In the genomic region with DNA sequence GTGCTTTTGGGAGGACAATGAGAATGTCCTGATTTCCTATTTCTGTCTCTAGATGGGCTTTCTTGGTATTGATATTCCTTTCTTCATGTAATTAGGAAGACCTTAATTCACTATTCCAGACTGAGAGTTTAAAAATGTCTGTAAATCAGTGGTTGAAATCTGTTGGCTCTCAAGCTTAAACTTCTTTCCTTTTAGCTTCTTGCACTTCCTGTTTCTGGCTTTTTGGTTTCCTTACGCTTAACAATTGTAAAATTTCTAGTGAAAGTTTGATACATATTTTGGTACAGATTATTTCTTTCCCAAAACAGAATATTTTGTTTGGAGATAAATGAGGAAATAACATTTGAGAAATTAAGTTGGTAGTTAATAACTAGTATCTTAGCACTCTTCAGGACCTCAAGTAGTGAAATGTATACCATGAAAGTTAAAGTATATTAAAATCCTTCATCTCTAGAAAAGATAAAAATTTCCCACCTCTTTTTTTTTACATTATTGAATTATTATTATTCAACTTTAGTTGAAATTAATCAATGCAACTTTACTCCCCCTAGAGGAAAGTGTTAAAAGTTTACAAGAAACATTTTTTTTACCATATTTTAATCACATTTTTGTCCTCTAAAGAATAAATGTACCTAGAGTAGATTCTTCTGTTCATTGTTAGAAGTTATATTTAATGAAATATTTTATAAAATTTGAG, we compare ENCODE assay signal across 11 cellular contexts.
A peak's percentile ranks its signal among the peaks of the same experiment; 100 is the strongest.
DNase-seq lines count a peak whose midpoint lies in the region; ATAC-seq, FAIRE-seq and TF ChIP-seq lines count a peak whose summit lies in the region.
"Had no signal": no experiment of that assay in that cellular context is flagged by ENCODE, and none has a peak within 500 bp of the region (broad histone marks: within the 10 kb centered on the region; RNA-seq: fewer than 3 reads in every experiment).

No MANE protein-coding gene starts in this region.

- H3K9me2 ChIP-seq in SU-DHL-6 (replicated peaks; ENCODE audit: insufficient read depth, low read length): no peaks in the 10 kb centered on the region

- H3K36me3 ChIP-seq in SU-DHL-6 (ENCODE audit: low read length) (peaks cover 24% of the 10 kb centered on the region), kidney (ENCODE audit: control insufficient read depth in 1 of 2, insufficient read depth in 2 of 2, low read length in 2 of 2) (no peaks in the 10 kb centered on the region)

- 0 out of 2 replicates have a peak, but pooled peaks cover 7% of the 10 kb centered on the region for H3K79me2 ChIP-seq in SU-DHL-6 (ENCODE audit: insufficient read depth, low read length)

- no peaks in the 10 kb centered on the region for H3K9me3 ChIP-seq in SU-DHL-6 (ENCODE audit: insufficient read depth, low read length)
- H3K9me3 ChIP-seq in kidney (ENCODE audit: control insufficient read depth in 1 of 2, low read length in 2 of 2): no peaks in the 10 kb centered on the region

- H3K4me2 ChIP-seq in SU-DHL-6 (ENCODE audit: low read depth, low read length, poor library complexity, severe bottlenecking): peak overlapping the region; percentile 61

- H3K9ac ChIP-seq in SU-DHL-6 (ENCODE audit: low read length) (peak overlapping the region; percentile 48), kidney (ENCODE audit: low read length in 2 of 2) (no peak overlapping the region)

- FAIRE-seq in GM19239 (lab: Jason Lieb, UNC): peak; percentile 72
- peak; percentile 66 for FAIRE-seq in kidney (lab: Jason Lieb, UNC)

- peak; percentile 70 for TF ChIP-seq CTCF in C4-2B (conservative IDR thresholded peaks at IDR 0.05)
- peak; percentile 31 for TF ChIP-seq CTCF in SU-DHL-6 (IDR thresholded peaks at IDR 0.05; ENCODE audit: insufficient read depth, low read length, poor library complexity, severe bottlenecking)
- no peak for TF ChIP-seq CTCF in kidney (IDR thresholded peaks at IDR 0.05; ENCODE audit: borderline replicate concordance, extremely low read depth, insufficient read depth)

- no peaks in the 10 kb centered on the region for H4K20me1 ChIP-seq in SU-DHL-6 (ENCODE audit: low read depth, low read length)

- H3K4me3 ChIP-seq in SU-DHL-6 (ENCODE audit: insufficient read depth, low read length, poor library complexity, severe bottlenecking): peak overlapping the region; percentile 17
- H3K4me3 ChIP-seq in kidney (ENCODE audit: low read length in 2 of 2): no peak overlapping the region

- intact Hi-C loops in kidney (cut with DNase I): no loop called here

- H3K27ac ChIP-seq in C4-2B (no peak overlapping the region), SU-DHL-6 (ENCODE audit: low read depth, low read length) (peak overlapping the region; percentile 91), kidney (ENCODE audit: low read depth in 2 of 2, low read length in 2 of 2) (no peak overlapping the region)

- H2AFZ ChIP-seq in SU-DHL-6 (ENCODE audit: low read depth, low read length, severe bottlenecking): no peak overlapping the region

- no peaks in the 10 kb centered on the region for H3K27me3 ChIP-seq in SU-DHL-6 (ENCODE audit: low read length)

- ATAC-seq in HG03097 (IDR thresholded peaks at IDR 0.05; ENCODE audit: low FRiP score, unreplicated experiment) (no peak), HG03432 (IDR thresholded peaks at IDR 0.05; ENCODE audit: unreplicated experiment) (no peak)
- ATAC-seq: sciatic nerve; stimulated activated naive CD8-positive, alpha-beta T cell treated with anti-CD3 and anti-CD28 coated beads, Interleukin-15, amount 100 ng/mL, for 72 hours had no signal

- DNase-seq in GM19239 (ENCODE audit: insufficient read length, low spot score) (no peak), kidney (no peak), SW480 (ENCODE audit: low spot score) (no peak), NK-92 (lab: John Stamatoyannopoulos, UW; ENCODE audit: unreplicated experiment) (no peak)
- DNase-seq: KG1; stimulated activated naive CD8-positive, alpha-beta T cell treated with anti-CD3 and anti-CD28 coated beads, Interleukin-15, amount 100 ng/mL, for 72 hours had no signal

- H3F3A ChIP-seq in SU-DHL-6 (ENCODE audit: insufficient read depth): peaks cover 94% of the 10 kb centered on the region

- no peaks in the 10 kb centered on the region for H3K4me1 ChIP-seq in kidney (ENCODE audit: control insufficient read depth in 1 of 2, insufficient read depth in 1 of 2, low read depth in 1 of 2, low read length in 2 of 2)
